ENCODE assay signal across 16 cellular contexts in the genomic region with DNA sequence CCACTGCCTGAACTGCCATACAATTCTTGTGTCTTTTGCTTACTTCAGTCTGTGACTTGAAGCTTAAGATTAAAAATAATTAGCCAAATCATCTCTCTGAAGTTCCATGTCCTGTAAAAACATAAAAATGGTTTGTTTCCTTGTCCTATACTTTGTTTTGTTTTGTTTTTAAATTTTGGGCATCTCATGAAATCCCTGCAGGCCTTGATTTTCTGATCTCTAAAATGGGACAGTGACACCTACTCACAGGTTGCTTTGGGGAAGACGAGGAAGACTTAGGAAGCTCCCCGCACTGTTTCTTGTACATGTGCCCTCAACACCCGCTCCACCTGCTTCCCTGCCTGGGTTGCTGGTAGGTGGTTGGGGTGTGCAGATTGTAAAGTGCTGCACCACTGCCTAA. TPM values are rescaled to one million over a fixed set of nuclear protein-coding genes. Genes with fewer than 3 reads are reported as not detected.
DNase-seq lines count a peak whose midpoint lies in the region; ATAC-seq, FAIRE-seq and TF ChIP-seq lines count a peak whose summit lies in the region.
"Had no signal": no experiment of that assay in that cellular context is flagged by ENCODE, and none has a peak within 500 bp of the region (broad histone marks: within the 10 kb centered on the region; RNA-seq: fewer than 3 reads in every experiment).

No MANE protein-coding gene starts in this region.

- H3K36me3 Mint-ChIP-seq in activated CD4-positive, alpha-beta memory T cell treated with anti-CD3 and anti-CD28 coated beads for 36 hours = peaks cover 28% of the 10 kb centered on the region
- H3K36me3 Mint-ChIP-seq in activated CD4-positive, alpha-beta memory T cell treated with anti-CD3 and anti-CD28 coated beads, Interleukin-2, amount 10 ng/mL, durations not matched to agents 7 days and 5 days (ENCODE audit: low read depth) = peaks cover 23% of the 10 kb centered on the region
- peaks cover 11% of the 10 kb centered on the region for H3K36me3 Mint-ChIP-seq in astrocyte (ENCODE audit: low read depth, unreplicated experiment)

- H2BK120ac ChIP-seq in mesenchymal stem cell (ENCODE audit: low read depth, low read length) = no peak overlapping the region

- no peak for TF ChIP-seq POLR2A in spleen (IDR thresholded peaks at IDR 0.05)

- TF ChIP-seq CTCF in astrocyte (IDR thresholded peaks at IDR 0.05; ENCODE audit: insufficient read depth, low read depth, low read length) (no peak), spleen (IDR thresholded peaks at IDR 0.05 in 8 of 11, conservative IDR thresholded peaks at IDR 0.05 in 3 of 11) (no peak)

- no peaks in the 10 kb centered on the region for H3K27me3 ChIP-seq in astrocyte (ENCODE audit: insufficient read depth, low read length)
- no peaks in the 10 kb centered on the region for H3K27me3 ChIP-seq in mesenchymal stem cell (ENCODE audit: control insufficient read depth in 1 of 2, insufficient read depth in 1 of 2, low read length in 2 of 2)
- no peaks in the 10 kb centered on the region for H3K27me3 ChIP-seq in spleen (replicated peaks in 1 of 7)
- H3K27me3 ChIP-seq: pancreas had no signal

- H2BK5ac ChIP-seq in mesenchymal stem cell (ENCODE audit: low read depth, low read length, poor library complexity, severe bottlenecking) = no peak overlapping the region

- no peak overlapping the region for H2BK15ac ChIP-seq in mesenchymal stem cell (ENCODE audit: low read depth, poor library complexity, severe bottlenecking)

- H3K4me3 ChIP-seq in astrocyte (ENCODE audit: insufficient read depth, low read depth, low read length) (no peak overlapping the region), mesenchymal stem cell (ENCODE audit: insufficient read depth in 1 of 2, low read depth in 1 of 2, low read length in 2 of 2) (no peak overlapping the region), spleen (no peak overlapping the region)
- H3K4me3 ChIP-seq: HAP-1, pancreas had no signal

- no peak for FAIRE-seq in astrocyte (lab: Jason Lieb, UNC)
- FAIRE-seq: pancreas had no signal

- H4K20me1 ChIP-seq in astrocyte (ENCODE audit: insufficient read depth, low read length) = no peaks in the 10 kb centered on the region

- peaks cover 21% of the 10 kb centered on the region for H3K4me1 Mint-ChIP-seq in activated CD4-positive, alpha-beta memory T cell treated with anti-CD3 and anti-CD28 coated beads for 36 hours (ENCODE audit: low read depth)
- H3K4me1 Mint-ChIP-seq in activated CD4-positive, alpha-beta memory T cell treated with anti-CD3 and anti-CD28 coated beads, Interleukin-2, amount 10 ng/mL, durations not matched to agents 7 days and 5 days = peaks cover 3% of the 10 kb centered on the region
- H3K4me1 Mint-ChIP-seq in astrocyte (ENCODE audit: low read depth, unreplicated experiment) = peaks cover 25% of the 10 kb centered on the region

- no peak overlapping the region for H4K8ac ChIP-seq in mesenchymal stem cell (ENCODE audit: low read length)

- CTCF ChIA-PET in activated CD4-positive, alpha-beta memory T cell treated with anti-CD3 and anti-CD28 coated beads for 36 hours (lab: Charles Lee) = interaction anchor here (3.9 kb wide), 1 partner anchor 10 kb away, joined by 36 read pairs; no protein-coding TSS in a partner anchor
- CTCF ChIA-PET in activated CD4-positive, alpha-beta memory T cell treated with anti-CD3 and anti-CD28 coated beads, Interleukin-2, amount 10 ng/mL, durations not matched to agents 7 days and 5 days (lab: Charles Lee) = interaction anchor here (1.4 kb wide), 1 partner anchor 10 kb away, joined by 6 read pairs; no protein-coding TSS in a partner anchor

- peak overlapping the region in 1 of 2 experiments; percentile 8 for H3K4ac ChIP-seq in mesenchymal stem cell (ENCODE audit: low read depth in 1 of 2, low read length in 2 of 2)

- peak overlapping the region in 1 of 2 experiments; percentile 3 for H2BK12ac ChIP-seq in mesenchymal stem cell (ENCODE audit: low read length in 2 of 2)

- no peak overlapping the region for H3K4me3 Mint-ChIP-seq in activated CD4-positive, alpha-beta memory T cell treated with anti-CD3 and anti-CD28 coated beads for 36 hours
- no peak overlapping the region for H3K4me3 Mint-ChIP-seq in activated CD4-positive, alpha-beta memory T cell treated with anti-CD3 and anti-CD28 coated beads, Interleukin-2, amount 10 ng/mL, durations not matched to agents 7 days and 5 days
- H3K4me3 Mint-ChIP-seq in astrocyte (ENCODE audit: unreplicated experiment) = no peak overlapping the region
- H3K4me3 Mint-ChIP-seq: CD8-positive, alpha-beta T cell had no signal

- H2AK5ac ChIP-seq in mesenchymal stem cell (ENCODE audit: low read length, severe bottlenecking) = no peak overlapping the region

- H3K36me3 ChIP-seq in astrocyte (ENCODE audit: insufficient read depth, low read length) = no peaks in the 10 kb centered on the region
- H3K36me3 ChIP-seq in mesenchymal stem cell (ENCODE audit: control insufficient read depth in 1 of 2, insufficient read depth in 2 of 2, low read depth in 1 of 2, low read length in 2 of 2) = no peaks in the 10 kb centered on the region
- H3K36me3 ChIP-seq in spleen = no peaks in the 10 kb centered on the region
- H3K36me3 ChIP-seq: HAP-1, pancreas had no signal

- H3K18ac ChIP-seq in mesenchymal stem cell (ENCODE audit: low read depth in 1 of 2, low read length in 2 of 2) = peak overlapping the region; percentile 11 to 41

- no peaks in the 10 kb centered on the region for H3K79me2 ChIP-seq in astrocyte (ENCODE audit: insufficient read depth, low read length)

- no peak overlapping the region for H2AFZ ChIP-seq in astrocyte (ENCODE audit: low read depth, low read length)
- no peak overlapping the region for H2AFZ ChIP-seq in mesenchymal stem cell (ENCODE audit: low read depth, low read length)

- H3K27me3 Mint-ChIP-seq in activated CD4-positive, alpha-beta memory T cell treated with anti-CD3 and anti-CD28 coated beads for 36 hours = no peaks in the 10 kb centered on the region
- H3K27me3 Mint-ChIP-seq in activated CD4-positive, alpha-beta memory T cell treated with anti-CD3 and anti-CD28 coated beads, Interleukin-2, amount 10 ng/mL, durations not matched to agents 7 days and 5 days = no peaks in the 10 kb centered on the region
- H3K27me3 Mint-ChIP-seq in astrocyte (ENCODE audit: low read depth, unreplicated experiment) = no peaks in the 10 kb centered on the region

- no peaks in the 10 kb centered on the region for H3K79me1 ChIP-seq in mesenchymal stem cell (replicated peaks; ENCODE audit: low read length, poor library complexity, severe bottlenecking)

- DNase-seq in activated CD4-positive, alpha-beta memory T cell treated with anti-CD3 and anti-CD28 coated beads for 36 hours = peak; percentile 2
- DNase-seq in activated CD4-positive, alpha-beta memory T cell treated with anti-CD3 and anti-CD28 coated beads, Interleukin-2, amount 10 ng/mL, durations not matched to agents 7 days and 5 days = no peak
- no peak for DNase-seq in astrocyte (ENCODE audit: low read depth)
- DNase-seq in mesenchymal stem cell = no peak
- no peak for DNase-seq in spleen
- no peak for DNase-seq in cerebellar cortex (ENCODE audit: low spot score)
- no peak for DNase-seq in NCI-H510A treated with DMSO at 0.1 percent for 48 hours (lab: John Stamatoyannopoulos, UW)
- DNase-seq: CD8-positive, alpha-beta T cell; effector memory CD4-positive, alpha-beta T cell; foreskin keratinocyte; KG1 had no signal

- peaks cover 3% of the 10 kb centered on the region for H3K9me3 Mint-ChIP-seq in activated CD4-positive, alpha-beta memory T cell treated with anti-CD3 and anti-CD28 coated beads for 36 hours
- H3K9me3 Mint-ChIP-seq in activated CD4-positive, alpha-beta memory T cell treated with anti-CD3 and anti-CD28 coated beads, Interleukin-2, amount 10 ng/mL, durations not matched to agents 7 days and 5 days = no peaks in the 10 kb centered on the region
- H3K9me3 Mint-ChIP-seq in astrocyte (ENCODE audit: unreplicated experiment) = peaks cover 9% of the 10 kb centered on the region

- no peak for ATAC-seq in GM21786 (IDR thresholded peaks at IDR 0.05; ENCODE audit: unreplicated experiment)
- ATAC-seq: CD8-positive, alpha-beta T cell had no signal

- H3K14ac ChIP-seq in mesenchymal stem cell (ENCODE audit: low read length in 2 of 2) = no peak overlapping the region

- H3K23ac ChIP-seq in mesenchymal stem cell (ENCODE audit: low read length in 2 of 2) = no peak overlapping the region

- H3K9me3 ChIP-seq in astrocyte (ENCODE audit: insufficient read depth, low read depth, low read length) (no peaks in the 10 kb centered on the region), mesenchymal stem cell (ENCODE audit: control insufficient read depth, low read length) (no peaks in the 10 kb centered on the region), spleen (peaks cover 0 to 11% (median 0%) of the 10 kb centered on the region in 8 donors)
- H3K9me3 ChIP-seq: HAP-1, pancreas had no signal

- no peak overlapping the region for H3K27ac Mint-ChIP-seq in activated CD4-positive, alpha-beta memory T cell treated with anti-CD3 and anti-CD28 coated beads for 36 hours
- H3K27ac Mint-ChIP-seq in activated CD4-positive, alpha-beta memory T cell treated with anti-CD3 and anti-CD28 coated beads, Interleukin-2, amount 10 ng/mL, durations not matched to agents 7 days and 5 days = no peak overlapping the region
- H3K27ac Mint-ChIP-seq in astrocyte (ENCODE audit: unreplicated experiment) = no peak overlapping the region
- H3K27ac Mint-ChIP-seq: CD8-positive, alpha-beta T cell had no signal

- H3K4me2 ChIP-seq in astrocyte (ENCODE audit: low read length) = peak overlapping the region; percentile 51
- no peak overlapping the region for H3K4me2 ChIP-seq in mesenchymal stem cell (ENCODE audit: low read length, poor library complexity, severe bottlenecking)

- 100% methylated on average over 3 of the region's 3 CpGs for WGBS in mesenchymal stem cell
- 93 to 99% (median 97%) methylated on average over 3 of the region's 3 CpGs for WGBS in spleen, 5 donors

- intact Hi-C loops in activated CD4-positive, alpha-beta memory T cell treated with anti-CD3 and anti-CD28 coated beads for 36 hours (cut with micrococcal nuclease) = no loop called here
- intact Hi-C loops in spleen (cut with DNase I; ENCODE audit: low total_unique reads) = no loop called here

- H3K9ac ChIP-seq in astrocyte (ENCODE audit: low read length) (peak overlapping the region; percentile 57), mesenchymal stem cell (ENCODE audit: low read length) (peak overlapping the region; percentile 71)

- POLR2A ChIA-PET in activated CD4-positive, alpha-beta memory T cell treated with anti-CD3 and anti-CD28 coated beads for 36 hours (lab: Charles Lee) = no interaction called here
- POLR2A ChIA-PET in activated CD4-positive, alpha-beta memory T cell treated with anti-CD3 and anti-CD28 coated beads, Interleukin-2, amount 10 ng/mL, durations not matched to agents 7 days and 5 days (lab: Charles Lee) = no interaction called here

- peak overlapping the region; percentile 65 for H3K27ac ChIP-seq in astrocyte (ENCODE audit: low read depth, low read length)
- H3K27ac ChIP-seq in mesenchymal stem cell (ENCODE audit: low read length, poor library complexity, severe bottlenecking) = no peak overlapping the region
- peak overlapping the region in 7 of 8 donors; percentile 46 to 69 (median 57) for H3K27ac ChIP-seq in spleen
- H3K27ac ChIP-seq: foreskin keratinocyte, pancreas had no signal

- H3K4me1 ChIP-seq in astrocyte (ENCODE audit: insufficient read depth, low read length) = peaks cover 35% of the 10 kb centered on the region
- peaks cover 22% of the 10 kb centered on the region for H3K4me1 ChIP-seq in mesenchymal stem cell (ENCODE audit: control insufficient read depth, insufficient read depth, low read depth, low read length)
- H3K4me1 ChIP-seq in spleen = peaks cover 0 to 27% (median 10%) of the 10 kb centered on the region in 6 donors
- H3K4me1 ChIP-seq: foreskin keratinocyte, pancreas had no signal

- peak overlapping the region; percentile 53 for H4K91ac ChIP-seq in mesenchymal stem cell (ENCODE audit: low read length)

RNA-seq across cellular contexts. Expression of gene TSPAN18, which starts 38.9 kb away (rescaled TPM):
- total RNA-seq in activated CD4-positive, alpha-beta memory T cell treated with anti-CD3 and anti-CD28 coated beads for 36 hours = 1 to 10 TPM; 5.8 to 8.2 TPM
- 10 to 100 TPM; 38.7 to 42.3 TPM for total RNA-seq in activated CD4-positive, alpha-beta memory T cell treated with anti-CD3 and anti-CD28 coated beads, Interleukin-2, amount 10 ng/mL, durations not matched to agents 7 days and 5 days
- 31.7 and 39.1 TPM in 2 replicates for total RNA-seq in astrocyte
- 7.4 TPM for polyA plus RNA-seq in mesenchymal stem cell (2013, experiment 1 of 2)
- 7.2 TPM for polyA plus RNA-seq in mesenchymal stem cell (2013, experiment 2 of 2)
- total RNA-seq in spleen = 10 to 100 TPM; 16.5 to 47.5 (median 24.0) TPM
- polyA plus RNA-seq in spleen = 1 to 10 TPM; 2.1 to 7.9 (median 3.1) TPM
- total RNA-seq: A172, OCI-LY7 had no signal
- polyA plus RNA-seq: foreskin keratinocyte had no signal
